ENCODE assay signal across 8 cellular contexts in genomic region chr6:139882234-139882633, GRCh38.
DNase-seq lines count a peak whose midpoint lies in the region; ATAC-seq, FAIRE-seq and TF ChIP-seq lines count a peak whose summit lies in the region.
"Had no signal": no experiment of that assay in that cellular context is flagged by ENCODE, and none has a peak within 500 bp of the region (broad histone marks: within the 10 kb centered on the region; RNA-seq: fewer than 3 reads in every experiment).

No MANE protein-coding gene starts in this region.

- POLR2A ChIA-PET in HepG2 (lab: Yijun Ruan, JAX): no interaction called here

- peak overlapping the region; percentile 17 for H3K4me3 ChIP-seq in left ventricle myocardium inferior
- peak overlapping the region; percentile 40 for H3K4me3 ChIP-seq in thoracic aorta
- no peak overlapping the region for H3K4me3 ChIP-seq in HepG2 (replicated peaks in 1 of 3; ENCODE audit: insufficient read depth in 1 of 3, low read depth in 2 of 3, low read length in 3 of 3)
- H3K4me3 ChIP-seq: lung had no signal

- TF ChIP-seq RAD21 in HepG2 (CRISPR knock-in tag; IDR thresholded peaks at IDR 0.05): no peak

- ATAC-seq in HG03025 (IDR thresholded peaks at IDR 0.05; ENCODE audit: low FRiP score, unreplicated experiment): peak; percentile 21
- peak; percentile 87 for ATAC-seq in SK-N-SH treated with all-trans-retinoic acid at 6 μM for 48 hours
- no peak for ATAC-seq in thoracic aorta (ENCODE audit: insufficient number of reproducible peaks, low FRiP score, low read depth)
- ATAC-seq in HepG2: no peak
- ATAC-seq in GM19455 (IDR thresholded peaks at IDR 0.05; ENCODE audit: unreplicated experiment): no peak

- H3K36me3 ChIP-seq in left ventricle myocardium inferior (no peaks in the 10 kb centered on the region), thoracic aorta (no peaks in the 10 kb centered on the region), HepG2 (replicated peaks in 1 of 2; ENCODE audit: control insufficient read depth in 1 of 2, insufficient read depth in 2 of 2, low read length in 2 of 2) (no peaks in the 10 kb centered on the region)

- H3K4me1 ChIP-seq in left ventricle myocardium inferior (peaks cover 25% of the 10 kb centered on the region), thoracic aorta (ENCODE audit: control insufficient read depth in 1 of 2, low read depth in 2 of 2) (peaks cover 11 to 24% of the 10 kb centered on the region in 2 donors), HepG2 (ENCODE audit: insufficient read depth, low read length) (no peaks in the 10 kb centered on the region)

- in situ Hi-C loops in HepG2 (cut with HindIII; ENCODE audit: extremely low pct_ligation_motif_present, low pct_unique_long_range_greater_than_20kb): loop anchor here (10.0 kb wide), 1 partner anchor 563 kb away; no protein-coding TSS in a partner anchor

- DNase-seq in left ventricle myocardium inferior (no peak), thoracic aorta (ENCODE audit: low spot score) (no peak), HepG2 (ENCODE audit: low spot score) (no peak), anterior cingulate cortex (lab: John Stamatoyannopoulos, UW) (no peak)

- H4K20me1 ChIP-seq in HepG2 (ENCODE audit: insufficient read depth, low read length): no peaks in the 10 kb centered on the region

- no peak overlapping the region for H3K9ac ChIP-seq in HepG2 (ENCODE audit: insufficient read depth, low read depth, low read length)

- H3K9me3 ChIP-seq in left ventricle myocardium inferior (replicated peaks) (no peaks in the 10 kb centered on the region), thoracic aorta (no peaks in the 10 kb centered on the region), HepG2 (ENCODE audit: low read length) (no peaks in the 10 kb centered on the region)

- TF ChIP-seq EP300 in HepG2 (IDR thresholded peaks at IDR 0.05; ENCODE audit: low read depth in 2 of 2, low read length in 2 of 2) (no peak), HepG2 (CRISPR knock-in tag; IDR thresholded peaks at IDR 0.05; ENCODE audit: borderline replicate concordance) (no peak)

- no TSS peak for BruUV-seq in HepG2 (replicated peaks; lab: Mats Ljungman, UMichigan)

- H3K27ac ChIP-seq in left ventricle myocardium inferior (replicated peaks) (peak overlapping the region; percentile 80), thoracic aorta (peak overlapping the region; percentile 6 to 63), HepG2 (ENCODE audit: extremely low read length, insufficient read depth, low read length) (no peak overlapping the region)

- H3K4me2 ChIP-seq in HepG2 (ENCODE audit: low read depth, low read length): no peak overlapping the region

- no peak for TF ChIP-seq CTCF in left ventricle myocardium inferior (IDR thresholded peaks at IDR 0.05; ENCODE audit: borderline replicate concordance)
- TF ChIP-seq CTCF in thoracic aorta (IDR thresholded peaks at IDR 0.05): no peak
- TF ChIP-seq CTCF in HepG2 (CRISPR knock-in tag; IDR thresholded peaks at IDR 0.05): no peak

- FAIRE-seq in HepG2 (lab: Jason Lieb, UNC): no peak

- TF ChIP-seq POLR2A in HepG2 (IDR thresholded peaks at IDR 0.05; ENCODE audit: insufficient read depth in 1 of 2, low read depth in 2 of 2, low read length in 2 of 2): no peak

- H3K27me3 ChIP-seq in left ventricle myocardium inferior (ENCODE audit: low read depth) (no peaks in the 10 kb centered on the region), thoracic aorta (replicated peaks; ENCODE audit: insufficient read depth) (no peaks in the 10 kb centered on the region), HepG2 (ENCODE audit: control insufficient read depth in 1 of 2, insufficient read depth in 2 of 2, low read length in 2 of 2) (no peaks in the 10 kb centered on the region)

- no peak overlapping the region for H2AFZ ChIP-seq in HepG2 (ENCODE audit: low read length)

- CTCF ChIA-PET in HepG2 (lab: Yijun Ruan, JAX; ENCODE audit: low intra/inter-chr PET ratio, low total read pairs): interaction anchor here (1.1 to 1.5 kb wide), 2 partner anchors 559 to 1040 kb away, joined by 4 to 9 read pairs; no protein-coding TSS in a partner anchor

- H3K79me2 ChIP-seq in HepG2 (ENCODE audit: insufficient read depth, low read length): no peaks in the 10 kb centered on the region

- intact Hi-C loops in left ventricle myocardium inferior (cut with micrococcal nuclease): loop anchor here (10.0 kb wide), 1 partner anchor 507 kb away; the partner anchor contains the start of gene CITED2
- intact Hi-C loops in HepG2 (cut with micrococcal nuclease; ENCODE audit: unreplicated experiment): loop anchor here (5.0 to 10.0 kb wide), 3 partner anchors 223 to 1040 kb away; partner anchors contain the start of gene CITED2

- WGBS in HepG2 (ENCODE audit: low lambda C conversion rate): 62% methylated on average over 6 of the region's 6 CpGs

TF ChIP-seq in SK-N-SH treated with all-trans-retinoic acid at 6 μM for 48 hours, 23 proteins besides CTCF, POLR2A, EP300 and RAD21 (continues in another document):
- TF ChIP-seq CREB5 (CRISPR knock-in tag; IDR thresholded peaks at IDR 0.05; ENCODE audit: low read depth) (no peak), RARB (CRISPR knock-in tag; IDR thresholded peaks at IDR 0.05) (no peak), ZFP3 (CRISPR knock-in tag; IDR thresholded peaks at IDR 0.05) (no peak), BACH2 (CRISPR knock-in tag; IDR thresholded peaks at IDR 0.05; ENCODE audit: borderline replicate concordance) (no peak)

TF ChIP-seq in HepG2, 621 proteins besides CTCF, POLR2A, EP300 and RAD21 (continues in another document):
- TF ChIP-seq ZNF773 (CRISPR knock-in tag; IDR thresholded peaks at IDR 0.05; ENCODE audit: borderline replicate concordance): no peak
- no peak for TF ChIP-seq ZNF570 (CRISPR knock-in tag; IDR thresholded peaks at IDR 0.05; ENCODE audit: borderline replicate concordance)
- no peak for TF ChIP-seq E2F2 (CRISPR knock-in tag; IDR thresholded peaks at IDR 0.05; ENCODE audit: borderline replicate concordance)
- TF ChIP-seq ZNF567 (CRISPR knock-in tag; IDR thresholded peaks at IDR 0.05; ENCODE audit: borderline replicate concordance): no peak
- no peak for TF ChIP-seq ZNF24 (IDR thresholded peaks at IDR 0.05)
- TF ChIP-seq ZNF446 (CRISPR knock-in tag; IDR thresholded peaks at IDR 0.05): no peak
- no peak for TF ChIP-seq ZFY (CRISPR knock-in tag; IDR thresholded peaks at IDR 0.05)
- TF ChIP-seq TFDP2 (CRISPR knock-in tag; IDR thresholded peaks at IDR 0.05): no peak
- TF ChIP-seq PATZ1 (CRISPR knock-in tag; IDR thresholded peaks at IDR 0.05): no peak
- no peak for TF ChIP-seq HDAC2 (CRISPR knock-in tag; IDR thresholded peaks at IDR 0.05)
- TF ChIP-seq HMG20B (CRISPR knock-in tag; conservative IDR thresholded peaks at IDR 0.05): no peak
- no peak for TF ChIP-seq FOXC1 (CRISPR knock-in tag; IDR thresholded peaks at IDR 0.05; ENCODE audit: borderline replicate concordance)

Comparison
In these comparisons a context has a peak if more than half of its experiments do, and no peak if none do; other contexts are left out.
1. ATAC-seq: peak in HG03025 (single experiment) and SK-N-SH treated with all-trans-retinoic acid at 6 μM for 48 hours (single experiment); none in thoracic aorta (single experiment), HepG2 (single experiment) and GM19455 (single experiment).
2. H3K4me3 ChIP-seq: peak in left ventricle myocardium inferior (single experiment) and thoracic aorta (single experiment); none in HepG2 (0 of 3).